Comparison of ENCODE assay signal across 2 cellular contexts in genomic region chr20:10922941-10923340, GRCh38.
A peak's percentile ranks its signal among the peaks of the same experiment; 100 is the strongest.
TF ChIP-seq lines count a peak whose summit lies in the region.

No MANE protein-coding gene starts in this region.

TF ChIP-seq in GM23338, 12 proteins besides CTCF, POLR2A, EP300 and RAD21 (continued from another document):
- TF ChIP-seq REST (IDR thresholded peaks at IDR 0.05; ENCODE audit: unreplicated experiment), result no peak
- TF ChIP-seq ZNF331 (CRISPR knock-in tag; IDR thresholded peaks at IDR 0.05; ENCODE audit: low read depth), result no peak
- TF ChIP-seq ZNF114 (CRISPR knock-in tag; IDR thresholded peaks at IDR 0.05), result no peak
- TF ChIP-seq CREB1 (CRISPR knock-in tag; IDR thresholded peaks at IDR 0.05; ENCODE audit: low read depth), result no peak
- no peak for TF ChIP-seq POLR2AphosphoS5 (IDR thresholded peaks at IDR 0.05; ENCODE audit: low read depth)
- no peak for TF ChIP-seq ZNF462 (CRISPR knock-in tag; IDR thresholded peaks at IDR 0.05)
- no peak for TF ChIP-seq NANOG (IDR thresholded peaks at IDR 0.05; ENCODE audit: borderline replicate concordance)
- no peak for TF ChIP-seq ETS1 (IDR thresholded peaks at IDR 0.05)

TF ChIP-seq in SK-N-SH, 30 proteins besides CTCF, POLR2A, EP300 and RAD21 (continued from another document):
- no peak for TF ChIP-seq USF2 (IDR thresholded peaks at IDR 0.05; ENCODE audit: borderline replicate concordance, low read depth, low read length)
- peak; percentile 75; the same call in 1 of the 2 replicates for TF ChIP-seq MAX (IDR thresholded peaks at IDR 0.05; ENCODE audit: low read depth)
- peak; percentile 68; the same call in 1 of the 2 replicates for TF ChIP-seq POLR2AphosphoS5 (IDR thresholded peaks at IDR 0.05; ENCODE audit: low read depth, low read length)
- TF ChIP-seq FOXJ3 (CRISPR knock-in tag; IDR thresholded peaks at IDR 0.05), result no peak
- no peak for TF ChIP-seq SMC3 (IDR thresholded peaks at IDR 0.05; ENCODE audit: low read depth, low read length)
- peak; percentile 90 for TF ChIP-seq TEAD4 (IDR thresholded peaks at IDR 0.05; ENCODE audit: borderline replicate concordance, insufficient read depth)
- TF ChIP-seq IRF3 (IDR thresholded peaks at IDR 0.05; ENCODE audit: low read depth, low read length), result no peak
- TF ChIP-seq RXRA (IDR thresholded peaks at IDR 0.05; ENCODE audit: borderline replicate concordance, low read depth), result peak; percentile 65; the same call in 1 of the 2 replicates
- TF ChIP-seq FOXM1 (IDR thresholded peaks at IDR 0.05; ENCODE audit: low read depth), result 0 out of 2 replicates have a peak, but pooled peaks have one; percentile 52
- no peak for TF ChIP-seq ELF1 (IDR thresholded peaks at IDR 0.05)
- no peak for TF ChIP-seq GABPA (IDR thresholded peaks at IDR 0.05; ENCODE audit: low read depth)
- no peak for TF ChIP-seq NRF1 (IDR thresholded peaks at IDR 0.05; ENCODE audit: low read depth, low read length)
- no peak for TF ChIP-seq YY1 (IDR thresholded peaks at IDR 0.05; ENCODE audit: low read depth)
- TF ChIP-seq RCOR1 (IDR thresholded peaks at IDR 0.05; ENCODE audit: low read length), result no peak
- TF ChIP-seq MEF2A (IDR thresholded peaks at IDR 0.05; ENCODE audit: borderline replicate concordance, low read depth), result peak; percentile 47; the same call in 1 of the 2 replicates
- peak; percentile 92 for TF ChIP-seq JUND (IDR thresholded peaks at IDR 0.05)
- no peak for TF ChIP-seq CHD2 (IDR thresholded peaks at IDR 0.05; ENCODE audit: low read length, partially characterized antibody)
- TF ChIP-seq SIN3A (IDR thresholded peaks at IDR 0.05; ENCODE audit: borderline replicate concordance, low read depth, low read length), result peak; percentile 17; the same call in 1 of the 2 replicates
- TF ChIP-seq TAF1 (IDR thresholded peaks at IDR 0.05; ENCODE audit: borderline replicate concordance, low read depth, low read length), result no peak
- TF ChIP-seq USF1 (IDR thresholded peaks at IDR 0.05; ENCODE audit: borderline replicate concordance, low read depth), result no peak
- no peak for TF ChIP-seq EZH2phosphoT487 (IDR thresholded peaks at IDR 0.05; ENCODE audit: borderline replicate concordance, low read depth)
- peak; percentile 96 for TF ChIP-seq TCF12 (IDR thresholded peaks at IDR 0.05)
- no peak for TF ChIP-seq GATA2 (CRISPR knock-in tag; IDR thresholded peaks at IDR 0.05)
- TF ChIP-seq FOSL2 (IDR thresholded peaks at IDR 0.05; ENCODE audit: borderline replicate concordance, low read depth), result peak; percentile 94
- TF ChIP-seq RFX5 (IDR thresholded peaks at IDR 0.05; ENCODE audit: low read length), result no peak
- peak; percentile 84 for TF ChIP-seq PBX3 (IDR thresholded peaks at IDR 0.05)
- TF ChIP-seq REST (IDR thresholded peaks at IDR 0.05; ENCODE audit: low read depth, low read length), result peak; percentile 69
- peak; percentile 69 for TF ChIP-seq NFIC (IDR thresholded peaks at IDR 0.05; ENCODE audit: borderline replicate concordance)
